2 cellular contexts compared by ENCODE assay signal in genomic region chr17:66972442-66972830, GRCh38. TPM values are rescaled to one million over a fixed set of nuclear protein-coding genes. Genes with fewer than 3 reads are reported as not detected.
"Had no signal": no experiment of that assay in that cellular context is flagged by ENCODE, and none has a peak within 500 bp of the region (broad histone marks: within the 10 kb centered on the region; RNA-seq: fewer than 3 reads in every experiment).

No MANE protein-coding gene starts in this region.

RNA-seq across cellular contexts. Expression of gene CACNG4, which starts 7.9 kb away (rescaled TPM):
- total RNA-seq: LHCN-M2, MCF 10A had no signal
